In the genomic region with DNA sequence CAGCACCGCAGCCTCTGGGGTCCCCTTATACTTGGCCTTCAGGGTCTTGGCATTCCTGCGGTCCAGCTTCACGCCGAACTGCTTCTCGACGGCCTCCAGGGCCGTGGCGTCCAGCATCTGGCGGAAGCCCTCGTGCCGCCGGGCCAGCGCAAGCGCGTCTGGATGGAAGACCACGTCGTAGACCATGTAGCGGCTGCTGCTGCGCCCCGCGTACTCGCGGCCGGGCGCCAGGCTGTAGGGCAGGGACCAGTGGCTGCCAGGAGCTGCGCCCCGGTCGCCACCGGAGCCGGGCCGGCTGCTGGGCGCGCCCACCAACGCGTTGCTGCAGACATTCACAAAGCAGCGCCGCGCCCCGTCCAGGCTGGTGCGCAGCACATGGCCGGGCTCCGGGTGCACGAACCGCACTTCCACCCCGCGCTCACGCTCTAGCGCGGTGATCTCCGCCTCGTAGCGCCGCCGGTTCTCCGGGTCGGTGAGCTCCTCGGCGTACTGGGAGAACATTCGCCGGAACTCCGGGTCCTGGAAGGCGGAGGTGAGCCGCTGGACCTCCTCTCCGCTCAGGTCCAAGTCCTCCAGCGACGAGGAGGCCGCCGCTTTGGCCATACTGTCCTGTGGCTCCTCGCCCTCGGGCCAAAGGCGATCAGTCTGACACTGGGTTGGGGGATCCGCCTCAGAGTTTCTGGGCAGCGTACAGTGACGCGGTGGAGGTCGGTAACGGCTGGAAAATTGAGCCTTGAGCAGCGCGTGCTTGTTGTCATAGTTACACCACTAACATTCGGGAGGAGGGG, we compare ENCODE assay signal across 8 cellular contexts. TPM values are rescaled to one million over a fixed set of nuclear protein-coding genes. Genes with fewer than 3 reads are reported as not detected.
A peak's percentile ranks its signal among the peaks of the same experiment; 100 is the strongest.
DNase-seq lines count a peak whose midpoint lies in the region; ATAC-seq, FAIRE-seq and TF ChIP-seq lines count a peak whose summit lies in the region.

A gene with protein sequence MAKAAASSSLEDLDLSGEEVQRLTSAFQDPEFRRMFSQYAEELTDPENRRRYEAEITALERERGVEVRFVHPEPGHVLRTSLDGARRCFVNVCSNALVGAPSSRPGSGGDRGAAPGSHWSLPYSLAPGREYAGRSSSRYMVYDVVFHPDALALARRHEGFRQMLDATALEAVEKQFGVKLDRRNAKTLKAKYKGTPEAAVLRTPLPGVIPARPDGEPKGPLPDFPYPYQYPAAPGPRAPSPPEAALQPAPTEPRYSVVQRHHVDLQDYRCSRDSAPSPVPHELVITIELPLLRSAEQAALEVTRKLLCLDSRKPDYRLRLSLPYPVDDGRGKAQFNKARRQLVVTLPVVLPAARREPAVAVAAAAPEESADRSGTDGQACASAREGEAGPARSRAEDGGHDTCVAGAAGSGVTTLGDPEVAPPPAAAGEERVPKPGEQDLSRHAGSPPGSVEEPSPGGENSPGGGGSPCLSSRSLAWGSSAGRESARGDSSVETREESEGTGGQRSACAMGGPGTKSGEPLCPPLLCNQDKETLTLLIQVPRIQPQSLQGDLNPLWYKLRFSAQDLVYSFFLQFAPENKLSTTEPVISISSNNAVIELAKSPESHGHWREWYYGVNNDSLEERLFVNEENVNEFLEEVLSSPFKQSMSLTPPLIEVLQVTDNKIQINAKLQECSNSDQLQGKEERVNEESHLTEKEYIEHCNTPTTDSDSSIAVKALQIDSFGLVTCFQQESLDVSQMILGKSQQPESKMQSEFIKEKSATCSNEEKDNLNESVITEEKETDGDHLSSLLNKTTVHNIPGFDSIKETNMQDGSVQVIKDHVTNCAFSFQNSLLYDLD (minus strand): TSS at position 698 of the 788 bp plus-strand sequence. CDS start 95 bp downstream, at position 603.

- peaks cover 22% of the 10 kb centered on the region for H3K36me3 Mint-ChIP-seq in neural progenitor cell

- H3K23ac ChIP-seq in IMR-90 (ENCODE audit: low read depth, low read length), result peak within 1 kb of the TSS; percentile 99; the same call in 1 of the 2 replicates

- peaks cover 29% of the 10 kb centered on the region for H3K4me1 Mint-ChIP-seq in neural progenitor cell

- H4K5ac ChIP-seq in IMR-90 (ENCODE audit: low read depth, low read length), result peak within 1 kb of the TSS; percentile 56

- H3K4me1 ChIP-seq in IMR-90 (ENCODE audit: control insufficient read depth, insufficient read depth, low read length) (no peaks in the 10 kb centered on the region), neural progenitor cell (peaks cover 7% of the 10 kb centered on the region), suprapubic skin (peaks cover 43% of the 10 kb centered on the region)

- peak within 1 kb of the TSS; percentile 90; the same call in 1 of the 2 replicates for H2AK5ac ChIP-seq in IMR-90 (ENCODE audit: low read depth, low read length)

- H2AFZ ChIP-seq in IMR-90 (replicated peaks; ENCODE audit: low read length, poor library complexity) (peak within 1 kb of the TSS; percentile 99), neural progenitor cell (replicated peaks) (peak within 1 kb of the TSS; percentile 90)

- H4K20me1 ChIP-seq in IMR-90 (ENCODE audit: insufficient read depth, low read length), result peaks cover 17% of the 10 kb centered on the region
- H4K20me1 ChIP-seq in neural progenitor cell (ENCODE audit: low read depth), result peaks cover 44% of the 10 kb centered on the region

- CTCF ChIA-PET in IMR-90 (lab: Yijun Ruan, JAX), result interaction anchor here (0.6 to 1.4 kb wide), 6 partner anchors 14 to 470 kb away, joined by 3 to 5 read pairs (median 4); partner anchors contain the start of genes MGAT2, NEMF and RPL36AL

- no peak within 1 kb of the TSS; the same call in 2 of the 3 replicates for H2BK15ac ChIP-seq in IMR-90 (ENCODE audit: low read depth, low read length)

- H3K27me3 ChIP-seq in IMR-90 (ENCODE audit: control insufficient read depth, insufficient read depth, low read length) (no peaks in the 10 kb centered on the region), neural progenitor cell (no peaks in the 10 kb centered on the region), suprapubic skin (no peaks in the 10 kb centered on the region)

- FAIRE-seq in RCC 7860 (lab: Jason Lieb, UNC), result no peak

- H3K14ac ChIP-seq in IMR-90 (replicated peaks; ENCODE audit: low read depth, low read length), result peak within 1 kb of the TSS; percentile 95

- TF ChIP-seq POLR2A in IMR-90 (IDR thresholded peaks at IDR 0.05; ENCODE audit: low read depth, low read length) (no peak), suprapubic skin (IDR thresholded peaks at IDR 0.05) (no peak)

- no peak for TF ChIP-seq RAD21 in IMR-90 (IDR thresholded peaks at IDR 0.05; ENCODE audit: low read length)

- DNase-seq in DMS79 (lab: John Stamatoyannopoulos, UW) (peak; percentile 51), IMR-90 (peak; percentile 76), RCC 7860 (ENCODE audit: low spot score) (peak; percentile 60), fibroblast of the aortic adventitia (ENCODE audit: low read depth) (peak; percentile 65), neural progenitor cell (ENCODE audit: low spot score) (peak; percentile 87), suprapubic skin (ENCODE audit: low spot score in 2 of 2) (peak; percentile 84 to 86)
- DNase-seq in activated effector memory CD4-positive, alpha-beta T cell treated with anti-CD3 and anti-CD28 coated beads, Interleukin-2, amount 50 U/mL, for 16 hours, result peak; percentile 87

- H3K4me2 ChIP-seq in IMR-90 (ENCODE audit: low read depth, low read length), result peak within 1 kb of the TSS; percentile 92
- H3K4me2 ChIP-seq in neural progenitor cell, result peak within 1 kb of the TSS; percentile 85

- H3K9ac ChIP-seq in IMR-90 (ENCODE audit: low read depth, low read length) (peak within 1 kb of the TSS; percentile 82), neural progenitor cell (peak within 1 kb of the TSS; percentile 24)

- POLR2A ChIA-PET in IMR-90 (lab: Charles Lee; ENCODE audit: unreplicated experiment), result interaction anchor here (0.7 to 1.7 kb wide), 2 partner anchors 134 to 135 kb away, joined by 5 to 9 read pairs; no protein-coding TSS in a partner anchor

- H3K79me1 ChIP-seq in IMR-90 (ENCODE audit: low read depth in 1 of 2, low read length in 2 of 2), result peaks cover 11 to 49% of the 10 kb centered on the region in 2 experiments

- H4K8ac ChIP-seq in IMR-90 (ENCODE audit: low read depth in 2 of 2, low read length in 2 of 2), result peak within 1 kb of the TSS; percentile 73 to 95

- TF ChIP-seq EP300 in suprapubic skin (IDR thresholded peaks at IDR 0.05), result no peak

- H3K36me3 ChIP-seq in IMR-90 (ENCODE audit: control insufficient read depth, insufficient read depth, low read length) (peaks cover 6% of the 10 kb centered on the region; the same call in 1 of the 2 replicates), neural progenitor cell (no peaks in the 10 kb centered on the region), suprapubic skin (no peaks in the 10 kb centered on the region)

- peaks cover 86% of the 10 kb centered on the region for H3K79me2 ChIP-seq in neural progenitor cell (ENCODE audit: low read depth)

- intact Hi-C loops in IMR-90 (cut with micrococcal nuclease), result loop anchor here (1.0 to 5.0 kb wide), 5 partner anchors 58 to 218 kb away; partner anchors contain the start of genes KLHDC1 and NEMF

- peaks cover 3% of the 10 kb centered on the region; the same call in 1 of the 2 replicates for H3K9me1 ChIP-seq in IMR-90 (ENCODE audit: insufficient read depth, low read length)

- peak within 1 kb of the TSS; percentile 89 for H4K91ac ChIP-seq in IMR-90 (ENCODE audit: insufficient read depth, low read depth, low read length)

- peak within 1 kb of the TSS; percentile 88 for H2BK120ac ChIP-seq in IMR-90 (ENCODE audit: low read depth, low read length)

- peaks cover 36% of the 10 kb centered on the region for H3F3A ChIP-seq in neural progenitor cell (ENCODE audit: low read depth)

- H3K4me3 ChIP-seq in IMR-90 (ENCODE audit: insufficient read depth, low read depth, low read length), result peak within 1 kb of the TSS; percentile 82
- peak within 1 kb of the TSS; percentile 95 for H3K4me3 ChIP-seq in fibroblast of the aortic adventitia (ENCODE audit: low read depth, low read length)
- peak within 1 kb of the TSS; percentile 80 for H3K4me3 ChIP-seq in neural progenitor cell
- H3K4me3 ChIP-seq in suprapubic skin, result peak within 1 kb of the TSS; percentile 87

- dilution Hi-C loops in IMR-90 (cut with HindIII; ENCODE audit: low sequenced_read_pairs, unreplicated experiment), result no loop called here

- no peaks in the 10 kb centered on the region for H3K9me3 Mint-ChIP-seq in neural progenitor cell

- H3K27ac Mint-ChIP-seq in neural progenitor cell, result peak within 1 kb of the TSS; percentile 98

- H3K9me3 ChIP-seq in IMR-90 (ENCODE audit: control insufficient read depth, insufficient read depth, low read length), result no peaks in the 10 kb centered on the region
- no peaks in the 10 kb centered on the region for H3K9me3 ChIP-seq in neural progenitor cell (ENCODE audit: low read depth)
- no peaks in the 10 kb centered on the region for H3K9me3 ChIP-seq in suprapubic skin

- H3K4ac ChIP-seq in IMR-90 (ENCODE audit: low read depth, low read length), result peak within 1 kb of the TSS; percentile 96

- H3K56ac ChIP-seq in IMR-90 (ENCODE audit: extremely low read depth, insufficient read depth, low read length), result peak within 1 kb of the TSS; percentile 87

- peak within 1 kb of the TSS; percentile 93 for H2BK5ac ChIP-seq in IMR-90 (ENCODE audit: low read depth, low read length, poor library complexity, severe bottlenecking)

- peak within 1 kb of the TSS; percentile 87 for H2AK9ac ChIP-seq in IMR-90 (replicated peaks; ENCODE audit: low read depth, low read length, poor library complexity)

- H3K18ac ChIP-seq in IMR-90 (ENCODE audit: low read depth, low read length), result peak within 1 kb of the TSS; percentile 32

- in situ Hi-C loops in IMR-90 (cut with MboI; ENCODE audit: low sequenced_read_pairs), result loop anchor here (5.0 kb wide), 1 partner anchor 133 kb away; the partner anchor contains the start of gene KLHDC2

- BruUV-seq in IMR-90 (replicated peaks; lab: Mats Ljungman, UMichigan), result no TSS peak

- no peak within 1 kb of the TSS for H2BK20ac ChIP-seq in IMR-90 (ENCODE audit: low read depth, low read length)

- H3K27me3 Mint-ChIP-seq in neural progenitor cell (ENCODE audit: insufficient read depth, low read depth), result peaks cover 8% of the 10 kb centered on the region

- TF ChIP-seq CTCF in IMR-90 (conservative IDR thresholded peaks at IDR 0.05; ENCODE audit: low read depth, low read length), result no peak
- TF ChIP-seq CTCF in fibroblast of the aortic adventitia (IDR thresholded peaks at IDR 0.05; ENCODE audit: insufficient read depth, low read length), result no peak
- TF ChIP-seq CTCF in neural progenitor cell (IDR thresholded peaks at IDR 0.05), result no peak
- no peak for TF ChIP-seq CTCF in suprapubic skin (IDR thresholded peaks at IDR 0.05)

- WGBS in IMR-90 (ENCODE audit: extremely low coverage in 2 of 2, insufficient read length in 1 of 2), 2 experiments, result 1% methylated on average over 38 of the region's 80 CpGs; no CpG with 5 or more reads in 1 of the 2 experiments
- WGBS in suprapubic skin, result under 1% methylated on average over 61 of the region's 80 CpGs

- peak within 1 kb of the TSS; percentile 100 for H3K4me3 Mint-ChIP-seq in neural progenitor cell

- H3K27ac ChIP-seq in IMR-90 (ENCODE audit: insufficient read depth, low read length) (peak within 1 kb of the TSS; percentile 92), neural progenitor cell (peak within 1 kb of the TSS; percentile 95), suprapubic skin (peak within 1 kb of the TSS; percentile 93)

- ATAC-seq in GM21619 (IDR thresholded peaks at IDR 0.05; ENCODE audit: unreplicated experiment) (peak; percentile 23), IMR-90 (ENCODE audit: low read depth) (peak; percentile 44)

RNA-seq across cellular contexts. Expression of the gene that starts here (rescaled TPM):
- total RNA-seq in IMR-90 (2012; rRNA removed) (4.1 and 7.5 TPM in 2 replicates), fibroblast of the aortic adventitia (ENCODE audit: low replicate concordance) (10.5 and 24.9 TPM in 2 replicates), neural progenitor cell (ENCODE audit: low replicate concordance) (29.0 and 35.1 TPM in 2 replicates), suprapubic skin (10 to 100 TPM in 1 of 4 donors, 1 to 10 TPM in 3; 7.5 to 11.8 (median 9.5) TPM)
- 4.7 and 4.9 TPM in 2 replicates for polyA plus RNA-seq in IMR-90 (2012; rRNA removed)
- 5.0 and 5.1 TPM in 2 replicates for polyA plus RNA-seq in IMR-90 (2012; cell fraction: cytosol; rRNA removed)
- polyA plus RNA-seq in IMR-90 (2012; cell fraction: nucleus; rRNA removed; ENCODE audit: low replicate concordance), result 2.1 and 3.5 TPM in 2 replicates

Comparison
In these comparisons a context has a peak if more than half of its experiments do, and no peak if none do; other contexts are left out.
1. Peak in every context shown above with its lines: DNase-seq, ATAC-seq, H3K4me3 ChIP-seq and H3K27ac ChIP-seq.